In genomic region chr19:38004100-38004504, GRCh38 we compare ENCODE assay signal across 8 cellular contexts.
A peak's percentile ranks its signal among the peaks of the same experiment; 100 is the strongest.
DNase-seq lines count a peak whose midpoint lies in the region; ATAC-seq and TF ChIP-seq lines count a peak whose summit lies in the region.

No MANE protein-coding gene starts in this region.

- CTCF ChIA-PET in Caco-2 (lab: Charles Lee): interaction anchor here (0.8 to 1.5 kb wide), 3 partner anchors 41 to 102 kb away, joined by 3 to 4 read pairs (median 3); no protein-coding TSS in a partner anchor
- CTCF ChIA-PET in CD8-positive, alpha-beta memory T cell (lab: Charles Lee): no interaction called here

- H3K27ac Mint-ChIP-seq in Caco-2 (ENCODE audit: unreplicated experiment): no peak overlapping the region
- H3K27ac Mint-ChIP-seq in endodermal cell: no peak overlapping the region
- H3K27ac Mint-ChIP-seq in mesothelial cell of epicardium: no peak overlapping the region
- H3K27ac Mint-ChIP-seq in CD8-positive, alpha-beta memory T cell: no peak overlapping the region

- H3K9me3 ChIP-seq in Caco-2 (no peaks in the 10 kb centered on the region), Karpas-422 (ENCODE audit: low read length) (no peaks in the 10 kb centered on the region), endodermal cell (ENCODE audit: control insufficient read depth, low read length) (no peaks in the 10 kb centered on the region)
- no peaks in the 10 kb centered on the region for H3K9me3 ChIP-seq in CD8-positive, alpha-beta memory T cell (ENCODE audit: low read length)

- H3K4me2 ChIP-seq in Karpas-422 (ENCODE audit: low read depth, low read length, poor library complexity, severe bottlenecking): peak overlapping the region; percentile 80

- H3K4me1 Mint-ChIP-seq in Caco-2 (ENCODE audit: low read depth, unreplicated experiment): peaks cover 11% of the 10 kb centered on the region
- H3K4me1 Mint-ChIP-seq in endodermal cell: peaks cover 3% of the 10 kb centered on the region
- no peaks in the 10 kb centered on the region for H3K4me1 Mint-ChIP-seq in mesothelial cell of epicardium
- peaks cover 6 to 8% (median 6%) of the 10 kb centered on the region in 3 donors for H3K4me1 Mint-ChIP-seq in CD8-positive, alpha-beta memory T cell

- BruUV-seq in Caco-2 (replicated peaks; lab: Mats Ljungman, UMichigan): TSS peak; percentile 100

- H3K4me3 Mint-ChIP-seq in Caco-2 (ENCODE audit: unreplicated experiment) (no peak overlapping the region), endodermal cell (no peak overlapping the region), mesothelial cell of epicardium (no peak overlapping the region)
- H3K4me3 Mint-ChIP-seq in CD8-positive, alpha-beta memory T cell: no peak overlapping the region

- no peak overlapping the region for H2AFZ ChIP-seq in Karpas-422 (ENCODE audit: low read length)

- H3K9me2 ChIP-seq in Karpas-422 (replicated peaks; ENCODE audit: insufficient read depth, low read length): no peaks in the 10 kb centered on the region

- no peak for DNase-seq in Caco-2
- DNase-seq in Karpas-422: no peak
- DNase-seq in endodermal cell: no peak
- DNase-seq in omental fat pad (ENCODE audit: low spot score): no peak
- no peak for DNase-seq in mesothelial cell of epicardium (ENCODE audit: low spot score in 2 of 2, unreplicated experiment in 2 of 2)
- DNase-seq in CD8-positive, alpha-beta memory T cell: no peak
- no peak for DNase-seq in KBM-7

- H3K4me3 ChIP-seq in Caco-2 (ENCODE audit: low read depth, low read length) (no peak overlapping the region), Karpas-422 (ENCODE audit: low read length) (peak overlapping the region; percentile 62), endodermal cell (ENCODE audit: low read length) (peak overlapping the region; percentile 69)
- H3K4me3 ChIP-seq in CD8-positive, alpha-beta memory T cell (ENCODE audit: low read length): no peak overlapping the region

- H3K27ac ChIP-seq in Karpas-422 (ENCODE audit: low read length) (peak overlapping the region; percentile 95), endodermal cell (ENCODE audit: low read depth, low read length) (peak overlapping the region; percentile 98)
- H3K27ac ChIP-seq in CD8-positive, alpha-beta memory T cell (ENCODE audit: low read depth, low read length): no peak overlapping the region

- peaks cover 86% of the 10 kb centered on the region for H3K79me2 ChIP-seq in Karpas-422 (ENCODE audit: low read length)

- WGBS in endodermal cell (ENCODE audit: insufficient coverage in 1 of 2, insufficient read length in 1 of 2), 2 experiments: 46 to 63% methylated on average over 2 to 3 of the region's 3 CpGs

- POLR2A ChIA-PET in Caco-2 (lab: Charles Lee): interaction anchor here (0.6 to 1.7 kb wide), 3 partner anchors 12 to 98 kb away, joined by 3 to 9 read pairs (median 5); partner anchors contain the start of genes SIPA1L3 and WDR87
- POLR2A ChIA-PET in CD8-positive, alpha-beta memory T cell (lab: Charles Lee): no interaction called here

- peak overlapping the region; percentile 74 for H3K9ac ChIP-seq in Karpas-422 (ENCODE audit: low read length)
- peak overlapping the region; percentile 58 for H3K9ac ChIP-seq in endodermal cell (ENCODE audit: extremely low read depth, low read length, poor library complexity, severe bottlenecking)

- TF ChIP-seq CTCF in Caco-2 (IDR thresholded peaks at IDR 0.05; ENCODE audit: insufficient read depth in 1 of 2, low read depth in 1 of 2, low read length in 1 of 2, severe bottlenecking in 1 of 2, unreplicated experiment in 1 of 2) (no peak), endodermal cell (conservative IDR thresholded peaks at IDR 0.05) (no peak), omental fat pad (IDR thresholded peaks at IDR 0.05) (no peak), mesothelial cell of epicardium (IDR thresholded peaks at IDR 0.05; ENCODE audit: unreplicated experiment) (no peak)

- no peaks in the 10 kb centered on the region for H3K9me3 Mint-ChIP-seq in Caco-2 (ENCODE audit: unreplicated experiment)
- no peaks in the 10 kb centered on the region for H3K9me3 Mint-ChIP-seq in endodermal cell
- no peaks in the 10 kb centered on the region for H3K9me3 Mint-ChIP-seq in mesothelial cell of epicardium
- H3K9me3 Mint-ChIP-seq in CD8-positive, alpha-beta memory T cell: no peaks in the 10 kb centered on the region

- H3K4me1 ChIP-seq in Caco-2 (peaks cover 11% of the 10 kb centered on the region), Karpas-422 (ENCODE audit: low read length) (peaks cover 67% of the 10 kb centered on the region), endodermal cell (ENCODE audit: control insufficient read depth, insufficient read depth, low read length) (peaks cover 2% of the 10 kb centered on the region)
- peaks cover 13% of the 10 kb centered on the region for H3K4me1 ChIP-seq in CD8-positive, alpha-beta memory T cell (ENCODE audit: insufficient read depth, low read length)

- ATAC-seq in omental fat pad (ENCODE audit: low FRiP score) (peak; percentile 5), GM19324 (IDR thresholded peaks at IDR 0.05; ENCODE audit: low FRiP score, unreplicated experiment) (no peak)

- intact Hi-C loops in Caco-2 (cut with micrococcal nuclease; ENCODE audit: unreplicated experiment): no loop called here

- H3K36me3 Mint-ChIP-seq in Caco-2 (ENCODE audit: insufficient read depth, unreplicated experiment): peaks cover 52% of the 10 kb centered on the region
- no peaks in the 10 kb centered on the region for H3K36me3 Mint-ChIP-seq in endodermal cell (ENCODE audit: low read depth)
- no peaks in the 10 kb centered on the region for H3K36me3 Mint-ChIP-seq in mesothelial cell of epicardium
- peaks cover 0 to 3% (median 2%) of the 10 kb centered on the region in 3 donors for H3K36me3 Mint-ChIP-seq in CD8-positive, alpha-beta memory T cell

- H3K27me3 ChIP-seq in Caco-2 (replicated peaks; ENCODE audit: control insufficient read depth, insufficient read depth, low read length): no peaks in the 10 kb centered on the region
- no peaks in the 10 kb centered on the region for H3K27me3 ChIP-seq in Karpas-422 (ENCODE audit: low read length)
- H3K27me3 ChIP-seq in endodermal cell (ENCODE audit: control insufficient read depth, insufficient read depth, low read length, poor library complexity, severe bottlenecking): no peaks in the 10 kb centered on the region
- H3K27me3 ChIP-seq in CD8-positive, alpha-beta memory T cell (ENCODE audit: insufficient read depth, low read length, poor library complexity, severe bottlenecking): no peaks in the 10 kb centered on the region

- H3K36me3 ChIP-seq in Caco-2 (ENCODE audit: control insufficient read depth, insufficient read depth, low read length) (no peaks in the 10 kb centered on the region; the same call in 1 of the 2 replicates), Karpas-422 (ENCODE audit: insufficient read depth, low read length) (no peaks in the 10 kb centered on the region), endodermal cell (ENCODE audit: control insufficient read depth, insufficient read depth, low read length) (no peaks in the 10 kb centered on the region)
- no peaks in the 10 kb centered on the region for H3K36me3 ChIP-seq in CD8-positive, alpha-beta memory T cell (ENCODE audit: insufficient read depth, low read length)

- H3K27me3 Mint-ChIP-seq in Caco-2 (ENCODE audit: insufficient read depth, unreplicated experiment): no peaks in the 10 kb centered on the region
- no peaks in the 10 kb centered on the region for H3K27me3 Mint-ChIP-seq in endodermal cell (ENCODE audit: insufficient read depth)
- H3K27me3 Mint-ChIP-seq in mesothelial cell of epicardium (ENCODE audit: low read depth): no peaks in the 10 kb centered on the region
- H3K27me3 Mint-ChIP-seq in CD8-positive, alpha-beta memory T cell: peaks cover 0 to 1% of the 10 kb centered on the region in 2 donors

- in situ Hi-C loops in KBM-7 (cut with MboI; ENCODE audit: low pct_unique_long_range_greater_than_20kb, low sequenced_read_pairs): no loop called here

- no peaks in the 10 kb centered on the region for H4K20me1 ChIP-seq in Karpas-422 (ENCODE audit: insufficient read depth, low read depth, low read length)

Comparison
In these comparisons a context has a peak if more than half of its experiments do, and no peak if none do; other contexts are left out.
1. H3K4me3 ChIP-seq: peak in Karpas-422 (single experiment) and endodermal cell (single experiment); none in Caco-2 (single experiment) and CD8-positive, alpha-beta memory T cell (single experiment).